ENCODE assay signal across 1 cellular context in genomic region chr16:81455720-81456494, GRCh38.
TF ChIP-seq lines count a peak whose summit lies in the region.

No MANE protein-coding gene starts in this region.

TF ChIP-seq in H1, 55 proteins besides CTCF, POLR2A, EP300 and RAD21:
- no peak for TF ChIP-seq ASH2L (IDR thresholded peaks at IDR 0.05; ENCODE audit: low read length)
- TF ChIP-seq ZNF274 (IDR thresholded peaks at IDR 0.05; ENCODE audit: borderline replicate concordance, extremely low read depth, low read length) = no peak
- no peak for TF ChIP-seq SP1 (IDR thresholded peaks at IDR 0.05; ENCODE audit: low read depth, low read length)
- TF ChIP-seq SAP30 (IDR thresholded peaks at IDR 0.05; ENCODE audit: insufficient read depth, insufficient replicate concordance, low read length) = no peak
- no peak for TF ChIP-seq TAF1 (IDR thresholded peaks at IDR 0.05; ENCODE audit: low read depth, low read length)
- no peak for TF ChIP-seq SUZ12 (IDR thresholded peaks at IDR 0.05; ENCODE audit: low read length)
- no peak for TF ChIP-seq BRCA1 (IDR thresholded peaks at IDR 0.05; ENCODE audit: low read depth, low read length)
- no peak for TF ChIP-seq KDM4A (IDR thresholded peaks at IDR 0.05; ENCODE audit: low read depth, low read length, severe bottlenecking)
- TF ChIP-seq POLR2AphosphoS5 (IDR thresholded peaks at IDR 0.05; ENCODE audit: low read depth, low read length) = no peak
- no peak for TF ChIP-seq RFX5 (IDR thresholded peaks at IDR 0.05; ENCODE audit: borderline replicate concordance, low read depth, low read length)
